ENCODE assay signal across 8 cellular contexts in the genomic region with DNA sequence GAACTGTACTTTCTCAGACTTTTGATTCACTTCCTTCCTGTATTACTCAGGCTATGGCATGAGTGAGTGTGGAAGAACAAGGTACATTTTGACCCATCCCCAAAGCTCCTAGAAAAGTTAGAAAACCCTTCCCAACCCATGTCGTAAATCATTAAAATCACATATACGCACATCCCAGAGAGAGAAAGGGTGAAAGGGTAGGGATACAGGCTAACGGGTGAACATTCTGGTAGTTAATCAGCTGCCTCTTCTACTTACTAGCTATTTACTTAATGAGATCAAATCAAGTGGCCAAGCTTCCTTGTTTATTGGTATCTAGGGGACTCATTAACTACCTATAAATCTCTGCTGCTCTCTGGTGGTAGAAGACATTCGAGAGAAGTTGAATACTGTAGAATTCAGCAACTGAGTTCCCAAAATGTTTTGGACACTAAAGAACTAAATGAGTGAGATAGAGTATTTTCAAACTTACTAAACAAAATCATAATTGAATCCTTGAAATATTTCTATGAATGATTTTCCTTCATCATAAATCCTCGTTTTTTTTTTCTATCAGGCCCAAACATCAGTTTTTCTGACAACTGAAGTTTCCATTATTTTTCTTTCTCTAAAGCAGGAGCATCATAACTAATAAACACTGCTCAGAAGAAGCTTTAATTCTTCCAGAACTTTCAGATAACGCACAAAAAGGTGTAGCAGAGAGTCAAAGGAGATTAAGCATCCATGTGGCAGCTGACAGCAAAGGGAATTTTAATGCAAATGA.
DNase-seq lines count a peak whose midpoint lies in the region; ATAC-seq lines count a peak whose summit lies in the region.

No MANE protein-coding gene starts in this region.

- DNase-seq in SIG-M5 treated with dmso at 0.1 percent for 504 hours (lab: John Stamatoyannopoulos, UW; ENCODE audit: unreplicated experiment) (peak; percentile 39), SIG-M5 (lab: John Stamatoyannopoulos, UW) (no peak), NCI-H748 (lab: John Stamatoyannopoulos, UW; ENCODE audit: unreplicated experiment) (peak; percentile 50), dedifferentiated amniotic fluid mesenchymal stem cell (ENCODE audit: extremely low spot score) (peak; percentile 74), middle frontal gyrus (ENCODE audit: extremely low spot score, low spot score) (peak; percentile 36), GOT3 (lab: John Stamatoyannopoulos, UW) (no peak), cerebellar nuclear complex (lab: John Stamatoyannopoulos, UW) (no peak)

- no peak for ATAC-seq in HG03354 (IDR thresholded peaks at IDR 0.05; ENCODE audit: poor library complexity, severe bottlenecking, unreplicated experiment)

Comparison
In these comparisons a context has a peak if more than half of its experiments do, and no peak if none do; other contexts are left out.
1. DNase-seq: peak in SIG-M5 treated with dmso at 0.1 percent for 504 hours (single experiment), NCI-H748 (single experiment), dedifferentiated amniotic fluid mesenchymal stem cell (single experiment) and middle frontal gyrus (single experiment); none in SIG-M5 (single experiment), GOT3 (single experiment) and cerebellar nuclear complex (0 of 2).